ENCODE assay signal across 1 cellular context in genomic region chr7:82235710-82236109, GRCh38.
TF ChIP-seq lines count a peak whose summit lies in the region.

No MANE protein-coding gene starts in this region.

TF ChIP-seq in IMR-90, 13 proteins besides CTCF, POLR2A, EP300 and RAD21:
- TF ChIP-seq MAFK (IDR thresholded peaks at IDR 0.05; ENCODE audit: low read depth, low read length): no peak
- peak; percentile 50 for TF ChIP-seq FOS (IDR thresholded peaks at IDR 0.05; ENCODE audit: low read depth, low read length)
